ENCODE assay signal across 12 cellular contexts in the genomic region with DNA sequence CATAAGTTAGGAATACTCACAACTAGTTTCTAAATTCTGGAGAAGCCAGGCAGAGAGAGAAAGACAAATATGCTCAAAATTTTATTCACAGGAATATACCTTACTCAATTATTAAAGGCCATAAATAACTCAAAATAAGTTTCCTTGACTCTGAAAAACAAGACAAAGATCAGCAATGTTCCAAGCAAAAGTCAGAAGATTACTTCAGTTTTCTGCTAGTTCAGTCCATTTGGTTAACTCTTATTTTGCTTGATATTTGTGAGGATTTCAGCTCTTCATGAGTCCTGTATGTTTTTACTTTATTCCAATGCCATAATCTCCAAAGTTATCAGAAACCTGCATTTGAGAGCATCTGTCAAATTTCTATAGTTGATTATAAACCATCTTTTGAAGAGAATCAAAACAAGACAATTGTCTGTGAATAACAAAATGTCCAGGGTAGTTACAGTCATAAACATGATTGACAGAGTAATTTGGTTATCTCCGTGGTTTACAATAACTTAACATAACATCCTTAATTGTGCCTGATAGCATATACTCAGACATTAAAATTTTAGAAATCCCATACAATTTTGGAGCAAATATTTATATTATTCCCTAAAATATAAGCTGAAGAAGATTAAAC. TPM values are rescaled to one million over a fixed set of nuclear protein-coding genes. Genes with fewer than 3 reads are reported as not detected.
"Had no signal": no experiment of that assay in that cellular context is flagged by ENCODE, and none has a peak within 500 bp of the region (broad histone marks: within the 10 kb centered on the region; RNA-seq: fewer than 3 reads in every experiment).

No MANE protein-coding gene starts in this region.

- H3K4me3 ChIP-seq: GM23248, GM23338, HAP-1 had no signal

- H3K9me3 ChIP-seq: HAP-1 had no signal

- DNase-seq: GM23248, GOT3, H7, H9, HCEC 1CT, HFFc6 had no signal

- H3K27ac ChIP-seq: GM23248 had no signal

- H3K4me2 ChIP-seq: GM23338 had no signal

- H2AFZ ChIP-seq: GM23248, GM23338 had no signal

- H3K9ac ChIP-seq: GM23248 had no signal

- H3K4me1 ChIP-seq: HAP-1 had no signal

- ATAC-seq: GM23338, HCT116 had no signal

- H3K36me3 ChIP-seq: HAP-1 had no signal

- FAIRE-seq: H1, H54 had no signal

RNA-seq across cellular contexts. Expression of a gene that starts 17.1 kb away (rescaled TPM):
- total RNA-seq: GM23248, GM23338, H1, H4, H7, H9, HFFc6 had no signal
- polyA plus RNA-seq: GM23248, GM23338, H1 had no signal
